In the genomic region with DNA sequence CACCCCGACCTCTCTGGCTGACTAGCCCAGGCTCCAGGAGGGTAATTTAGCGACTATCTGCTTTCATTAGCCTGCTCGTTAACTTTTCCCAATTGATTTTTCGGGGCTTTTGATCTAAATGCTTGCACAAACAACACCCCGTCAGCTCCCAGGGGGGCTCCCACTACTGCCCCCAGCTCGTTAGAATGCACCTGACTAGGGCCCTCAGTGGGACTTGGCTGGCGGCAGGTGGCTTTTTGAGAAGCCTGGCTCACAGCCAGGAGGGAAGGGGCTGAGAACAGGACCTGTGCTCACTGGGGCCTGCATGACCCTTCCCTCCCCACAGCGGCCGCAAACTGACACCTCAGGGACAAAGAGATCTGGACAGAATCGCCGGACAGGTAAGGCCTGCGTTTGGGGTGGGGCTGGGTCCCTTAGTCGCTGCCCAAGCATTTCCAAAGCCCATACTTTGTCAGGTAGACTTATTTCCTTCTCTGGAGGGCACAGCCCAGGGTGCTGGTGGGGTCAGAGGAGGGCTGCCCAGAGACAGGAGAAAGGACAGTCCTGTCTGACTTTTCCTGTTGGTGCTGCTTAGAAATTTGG, we compare ENCODE assay signal across 11 cellular contexts. TPM values are rescaled to one million over a fixed set of nuclear protein-coding genes. Genes with fewer than 3 reads are reported as not detected.
A peak's percentile ranks its signal among the peaks of the same experiment; 100 is the strongest.
DNase-seq lines count a peak whose midpoint lies in the region; ATAC-seq and TF ChIP-seq lines count a peak whose summit lies in the region.
"Had no signal": no experiment of that assay in that cellular context is flagged by ENCODE, and none has a peak within 500 bp of the region (broad histone marks: within the 10 kb centered on the region; RNA-seq: fewer than 3 reads in every experiment).

No MANE protein-coding gene starts in this region.

- no peak for ATAC-seq in left cardiac atrium

- H3K4me3 Mint-ChIP-seq in activated T-helper 2 cell treated with anti-CD3 and anti-CD28 coated beads, Interferon-gamma antibody, Interleukin-2, Interleukin-4, amounts not matched to agents 10 μg/mL and 5 μg/mL and 100 μg/mL, durations not matched to agents 14 hours and 24 hours and 36 hours (ENCODE audit: low read depth) = no peak overlapping the region
- no peak overlapping the region for H3K4me3 Mint-ChIP-seq in type B pancreatic cell

- H3K4me1 ChIP-seq in left ventricle myocardium inferior = peaks cover 77% of the 10 kb centered on the region

- peaks cover 71% of the 10 kb centered on the region for H3K36me3 ChIP-seq in left ventricle myocardium inferior

- intact Hi-C loops in left ventricle myocardium inferior (cut with micrococcal nuclease) (loop anchor here (10.0 kb wide), 1 partner anchor 65 kb away; no protein-coding TSS in a partner anchor), left cardiac atrium (cut with DNase I) (no loop called here)
- intact Hi-C loops in activated T-helper 2 cell treated with anti-CD3 and anti-CD28 coated beads, Interferon-gamma antibody, Interleukin-2, Interleukin-4, amounts not matched to agents 10 μg/mL and 5 μg/mL and 100 μg/mL, durations not matched to agents 14 hours and 24 hours and 36 hours (cut with micrococcal nuclease) = no loop called here

- H3K4me1 Mint-ChIP-seq in activated T-helper 2 cell treated with anti-CD3 and anti-CD28 coated beads, Interferon-gamma antibody, Interleukin-2, Interleukin-4, amounts not matched to agents 10 μg/mL and 5 μg/mL and 100 μg/mL, durations not matched to agents 14 hours and 24 hours and 36 hours (ENCODE audit: low read depth) = peaks cover 59% of the 10 kb centered on the region
- H3K4me1 Mint-ChIP-seq in type B pancreatic cell (ENCODE audit: unreplicated experiment) = peaks cover 14% of the 10 kb centered on the region

- no peak for DNase-seq in left ventricle myocardium inferior
- no peak for DNase-seq in left cardiac atrium
- no peak for DNase-seq in activated T-helper 2 cell treated with anti-CD3 and anti-CD28 coated beads, Interferon-gamma antibody, Interleukin-2, Interleukin-4, amounts not matched to agents 10 μg/mL and 5 μg/mL and 100 μg/mL, durations not matched to agents 14 hours and 24 hours and 36 hours (ENCODE audit: low spot score)
- DNase-seq in type B pancreatic cell (ENCODE audit: extremely low spot score, unreplicated experiment) = no peak
- no peak for DNase-seq in LoVo (ENCODE audit: low spot score)
- DNase-seq in inferior parietal cortex (ENCODE audit: extremely low spot score) = no peak
- DNase-seq: activated CD4-positive, CD25-positive, alpha-beta regulatory T cell treated with anti-CD3 and anti-CD28 coated beads, Interleukin-2, amount 50 U/mL, for 72 hours; colonic mucosa; retina had no signal

- H3K36me3 Mint-ChIP-seq in activated T-helper 2 cell treated with anti-CD3 and anti-CD28 coated beads, Interferon-gamma antibody, Interleukin-2, Interleukin-4, amounts not matched to agents 10 μg/mL and 5 μg/mL and 100 μg/mL, durations not matched to agents 14 hours and 24 hours and 36 hours (ENCODE audit: low read depth) = peaks cover 68% of the 10 kb centered on the region
- peaks cover 18% of the 10 kb centered on the region for H3K36me3 Mint-ChIP-seq in type B pancreatic cell

- H3K9me3 Mint-ChIP-seq in activated T-helper 2 cell treated with anti-CD3 and anti-CD28 coated beads, Interferon-gamma antibody, Interleukin-2, Interleukin-4, amounts not matched to agents 10 μg/mL and 5 μg/mL and 100 μg/mL, durations not matched to agents 14 hours and 24 hours and 36 hours = no peaks in the 10 kb centered on the region
- no peaks in the 10 kb centered on the region for H3K9me3 Mint-ChIP-seq in type B pancreatic cell

- H3K4me3 ChIP-seq in left ventricle myocardium inferior = no peak overlapping the region
- H3K4me3 ChIP-seq: colonic mucosa had no signal

- TF ChIP-seq CTCF in left ventricle myocardium inferior (IDR thresholded peaks at IDR 0.05; ENCODE audit: borderline replicate concordance) (no peak), type B pancreatic cell (conservative IDR thresholded peaks at IDR 0.05) (no peak)

- peak overlapping the region; percentile 57 for H3K27ac Mint-ChIP-seq in activated T-helper 2 cell treated with anti-CD3 and anti-CD28 coated beads, Interferon-gamma antibody, Interleukin-2, Interleukin-4, amounts not matched to agents 10 μg/mL and 5 μg/mL and 100 μg/mL, durations not matched to agents 14 hours and 24 hours and 36 hours
- H3K27ac Mint-ChIP-seq in type B pancreatic cell = peak overlapping the region; percentile 66

- no peaks in the 10 kb centered on the region for H3K27me3 Mint-ChIP-seq in activated T-helper 2 cell treated with anti-CD3 and anti-CD28 coated beads, Interferon-gamma antibody, Interleukin-2, Interleukin-4, amounts not matched to agents 10 μg/mL and 5 μg/mL and 100 μg/mL, durations not matched to agents 14 hours and 24 hours and 36 hours (ENCODE audit: low read depth)
- H3K27me3 Mint-ChIP-seq in type B pancreatic cell = peaks cover 3% of the 10 kb centered on the region

- no peaks in the 10 kb centered on the region for H3K9me3 ChIP-seq in left ventricle myocardium inferior (replicated peaks)
- H3K9me3 ChIP-seq: colonic mucosa had no signal

- H3K27me3 ChIP-seq in left ventricle myocardium inferior (ENCODE audit: low read depth) = no peaks in the 10 kb centered on the region
- H3K27me3 ChIP-seq: colonic mucosa had no signal

- H3K27ac ChIP-seq in left ventricle myocardium inferior (replicated peaks) = peak overlapping the region; percentile 63

RNA-seq across cellular contexts. Expression of gene CD79A, which starts 7.6 kb away (rescaled TPM):
- total RNA-seq in left ventricle myocardium inferior (not detected), left cardiac atrium (under 1 TPM; 0.24 to 0.68 TPM), type B pancreatic cell (ENCODE audit: low replicate concordance) (0.48 and 0.52 TPM in 2 replicates)
- total RNA-seq in activated T-helper 2 cell treated with anti-CD3 and anti-CD28 coated beads, Interferon-gamma antibody, Interleukin-2, Interleukin-4, amounts not matched to agents 10 μg/mL and 5 μg/mL and 100 μg/mL, durations not matched to agents 14 hours and 24 hours and 36 hours = 0.67 and 0.84 TPM in 2 replicates
- total RNA-seq: NCI-H460 had no signal

RNA-seq across cellular contexts. Expression of gene RPS19, which starts 9.4 kb away (rescaled TPM):
- total RNA-seq in left ventricle myocardium inferior (611 TPM), left cardiac atrium (100 to 1,000 TPM; 811 to 841 TPM), type B pancreatic cell (ENCODE audit: low replicate concordance) (3,159 and 4,081 TPM in 2 replicates)
- total RNA-seq in activated T-helper 2 cell treated with anti-CD3 and anti-CD28 coated beads, Interferon-gamma antibody, Interleukin-2, Interleukin-4, amounts not matched to agents 10 μg/mL and 5 μg/mL and 100 μg/mL, durations not matched to agents 14 hours and 24 hours and 36 hours = 2,928 and 2,943 TPM in 2 replicates

RNA-seq across cellular contexts. Expression of gene ARHGEF1, which starts 13.5 kb away (rescaled TPM):
- total RNA-seq in left ventricle myocardium inferior (28.3 TPM), left cardiac atrium (10 to 100 TPM; 47.0 to 59.1 TPM), type B pancreatic cell (ENCODE audit: low replicate concordance) (51.7 and 58.9 TPM in 2 replicates)
- 340 and 353 TPM in 2 replicates for total RNA-seq in activated T-helper 2 cell treated with anti-CD3 and anti-CD28 coated beads, Interferon-gamma antibody, Interleukin-2, Interleukin-4, amounts not matched to agents 10 μg/mL and 5 μg/mL and 100 μg/mL, durations not matched to agents 14 hours and 24 hours and 36 hours

RNA-seq across cellular contexts. Expression of gene DMRTC2, which starts 24.6 kb away (rescaled TPM):
- not detected for total RNA-seq in left ventricle myocardium inferior
- total RNA-seq in left cardiac atrium = not detected
- not detected in 2 replicates for total RNA-seq in activated T-helper 2 cell treated with anti-CD3 and anti-CD28 coated beads, Interferon-gamma antibody, Interleukin-2, Interleukin-4, amounts not matched to agents 10 μg/mL and 5 μg/mL and 100 μg/mL, durations not matched to agents 14 hours and 24 hours and 36 hours
- not detected in 2 replicates for total RNA-seq in type B pancreatic cell (ENCODE audit: low replicate concordance)
- total RNA-seq: colonic mucosa, NCI-H460, subcutaneous adipose tissue had no signal

RNA-seq across cellular contexts. Expression of gene LYPD4, which starts 25.0 kb away (rescaled TPM):
- not detected for total RNA-seq in left ventricle myocardium inferior
- not detected for total RNA-seq in left cardiac atrium
- total RNA-seq in activated T-helper 2 cell treated with anti-CD3 and anti-CD28 coated beads, Interferon-gamma antibody, Interleukin-2, Interleukin-4, amounts not matched to agents 10 μg/mL and 5 μg/mL and 100 μg/mL, durations not matched to agents 14 hours and 24 hours and 36 hours = not detected in 2 replicates
- total RNA-seq in type B pancreatic cell (ENCODE audit: low replicate concordance) = not detected in 2 replicates
- total RNA-seq: colonic mucosa, NCI-H460, subcutaneous adipose tissue had no signal
